22 cellular contexts compared by ENCODE assay signal in the genomic region with DNA sequence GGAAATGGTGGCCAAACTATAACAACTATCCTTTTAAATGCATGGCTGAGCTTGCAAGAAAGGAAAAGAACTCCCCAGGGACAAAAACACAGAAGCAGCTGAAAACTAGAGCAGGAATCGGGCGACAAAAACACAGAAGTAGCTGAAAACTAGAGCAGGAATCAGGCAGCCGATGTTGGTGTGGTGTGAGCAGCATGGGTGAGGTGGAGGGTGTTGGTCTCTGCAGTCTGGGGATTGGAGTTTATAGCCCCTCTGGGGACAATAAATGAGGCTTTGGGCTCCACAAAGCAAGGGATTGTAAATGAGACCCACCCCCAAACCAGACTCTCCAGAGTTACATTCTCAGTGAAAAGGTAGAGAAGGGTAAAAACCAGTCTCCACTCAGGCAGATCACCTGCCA.
DNase-seq lines count a peak whose midpoint lies in the region; TF ChIP-seq lines count a peak whose summit lies in the region.
"Had no signal": no experiment of that assay in that cellular context is flagged by ENCODE, and none has a peak within 500 bp of the region (broad histone marks: within the 10 kb centered on the region; RNA-seq: fewer than 3 reads in every experiment).

No MANE protein-coding gene starts in this region.

- POLR2A ChIA-PET in HEK293 (lab: Yijun Ruan, JAX) = no interaction called here

- no peaks in the 10 kb centered on the region for H3K9me3 ChIP-seq in HEK293 (ENCODE audit: control insufficient read depth, insufficient read depth, low read depth, low read length)
- no peaks in the 10 kb centered on the region for H3K9me3 ChIP-seq in SK-N-MC (ENCODE audit: low read depth, low read length)
- peaks cover 24% of the 10 kb centered on the region for H3K9me3 ChIP-seq in WERI-Rb-1 (ENCODE audit: severe bottlenecking)
- H3K9me3 ChIP-seq: Caco-2 had no signal

- H3K36me3 ChIP-seq in HEK293 (ENCODE audit: control insufficient read depth in 2 of 2, insufficient read depth in 1 of 2, low read length in 2 of 2) = no peaks in the 10 kb centered on the region
- H3K36me3 ChIP-seq in SK-N-MC (ENCODE audit: insufficient read depth, low read length) = no peaks in the 10 kb centered on the region
- H3K36me3 ChIP-seq in WERI-Rb-1 = no peaks in the 10 kb centered on the region

- peak; percentile 58 for DNase-seq in DMS79 treated with DMSO at 0.1 percent for 48 hours (lab: John Stamatoyannopoulos, UW)
- no peak for DNase-seq in DMS79 (lab: John Stamatoyannopoulos, UW)
- no peak for DNase-seq in SK-N-MC (ENCODE audit: low read depth, low spot score)
- DNase-seq in posterior vena cava (ENCODE audit: low spot score) = peak; percentile 36
- no peak for DNase-seq in HCEC 1CT
- no peak for DNase-seq in WERI-Rb-1
- no peak for DNase-seq in effector CD4-positive, alpha-beta T cell
- DNase-seq: Caco-2; CD4-positive, alpha-beta T cell; DMS153; EL; NCI-H1092; NCI-H146; NCI-H2081 treated with DMSO at 0.1 percent for 48 hours; NCI-H446; NCI-H748 treated with DMSO at 0.1 percent for 48 hours; NK-92 treated with Interleukin-12 subunit alpha and Interleukin-12 subunit beta, amount 100 ng/mL, for 24 hours had no signal

- H3K4me3 ChIP-seq in HEK293 (ENCODE audit: low read depth, low read length) (no peak overlapping the region), SK-N-MC (peak overlapping the region; percentile 52; the same call in 1 of the 2 replicates), WERI-Rb-1 (ENCODE audit: low read depth, low read length) (no peak overlapping the region)
- H3K4me3 ChIP-seq: GM23338 had no signal

- no peak overlapping the region for H3K27ac ChIP-seq in HEK293 (ENCODE audit: extremely low read depth, low read depth, low read length)
- H3K27ac ChIP-seq in SK-N-MC = peak overlapping the region; percentile 63
- no peak overlapping the region for H3K27ac ChIP-seq in WERI-Rb-1
- H3K27ac ChIP-seq: 22Rv1, HL-60, KMS-11 had no signal

- peak overlapping the region; percentile 35 for H3K9ac ChIP-seq in SK-N-MC (ENCODE audit: insufficient read length)
- H3K9ac ChIP-seq: KMS-11 had no signal

- no peaks in the 10 kb centered on the region for H3K4me1 ChIP-seq in HEK293 (ENCODE audit: control insufficient read depth, insufficient read depth, low read length)
- H3K4me1 ChIP-seq: Caco-2 had no signal

- intact Hi-C loops in posterior vena cava (cut with DNase I) = no loop called here

- TF ChIP-seq CTCF in HEK293 (tag by site-specific recombination; IDR thresholded peaks at IDR 0.05) (no peak), WERI-Rb-1 (IDR thresholded peaks at IDR 0.05; ENCODE audit: low read depth, low read length) (no peak)

- CTCF ChIA-PET in HEK293 (lab: Yijun Ruan, JAX) = interaction anchor here (0.7 to 0.8 kb wide), 2 partner anchors 32 to 702 kb away, joined by 3 read pairs; no protein-coding TSS in a partner anchor

- no peaks in the 10 kb centered on the region for H3K27me3 ChIP-seq in WERI-Rb-1 (ENCODE audit: insufficient read depth, low read depth, severe bottlenecking)

TF ChIP-seq in HEK293, 187 proteins besides CTCF, POLR2A, EP300 and RAD21:
- TF ChIP-seq KLF1 (tag by site-specific recombination; IDR thresholded peaks at IDR 0.05) (peak; percentile 23; the same call in 1 of the 2 replicates), GFI1B (tag by site-specific recombination; IDR thresholded peaks at IDR 0.05) (no peak), OSR2 (tag by site-specific recombination; IDR thresholded peaks at IDR 0.05) (no peak), ZNF449 (tag by site-specific recombination; IDR thresholded peaks at IDR 0.05) (no peak), IKZF3 (tag by site-specific recombination; IDR thresholded peaks at IDR 0.05) (no peak), GLI2 (tag by site-specific recombination; IDR thresholded peaks at IDR 0.05; ENCODE audit: borderline replicate concordance, low read depth) (no peak)

Comparison
In these comparisons a context has a peak if more than half of its experiments do, and no peak if none do; other contexts are left out.
1. DNase-seq: peak in DMS79 treated with DMSO at 0.1 percent for 48 hours (single experiment) and posterior vena cava (single experiment); none in DMS79 (single experiment), SK-N-MC (single experiment), HCEC 1CT (single experiment), WERI-Rb-1 (single experiment) and effector CD4-positive, alpha-beta T cell (single experiment).